In the genomic region with DNA sequence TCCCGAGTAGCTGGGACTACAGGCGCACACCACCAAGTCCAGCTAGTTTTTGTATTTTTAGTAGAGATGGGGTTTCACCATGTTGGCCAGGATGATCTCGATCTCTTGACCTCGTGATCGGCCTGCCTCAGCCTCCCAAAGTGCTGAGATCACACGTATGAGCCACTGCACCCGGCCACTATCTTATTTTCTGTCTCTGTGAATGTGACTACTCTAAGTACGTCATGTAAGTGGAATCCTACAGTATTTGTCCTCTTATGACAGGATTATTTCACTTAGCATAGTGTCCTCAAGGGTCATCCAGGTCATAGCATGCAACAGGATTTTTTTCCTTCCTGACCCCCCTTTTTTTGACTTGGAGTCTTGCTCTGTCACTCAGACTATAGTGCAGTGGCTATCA, we compare ENCODE assay signal across 24 cellular contexts.
"Had no signal": no experiment of that assay in that cellular context is flagged by ENCODE, and none has a peak within 500 bp of the region (broad histone marks: within the 10 kb centered on the region; RNA-seq: fewer than 3 reads in every experiment).

No MANE protein-coding gene starts in this region.

- ATAC-seq: activated CD8-positive, alpha-beta memory T cell treated with anti-CD3 and anti-CD28 coated beads, Interleukin-2, amount 10 ng/mL, durations not matched to agents 7 days and 5 days; Panc1; T-helper 17 cell had no signal

- H3K9me3 Mint-ChIP-seq: activated B cell treated with CpG ODN at 0.5 μM for 24 hours; activated CD4-positive, alpha-beta T cell treated with anti-CD3 and anti-CD28 coated beads, Interleukin-2, amount 10 ng/mL, durations not matched to agents 24 days and 14 days; activated naive CD4-positive, alpha-beta T cell treated with anti-CD3 and anti-CD28 coated beads for 36 hours; activated T-cell treated with anti-CD3 and anti-CD28 coated beads, Interleukin-2, amount 50 U/mL, for 24 hours had no signal

- H3K4me3 Mint-ChIP-seq: activated B cell treated with CpG ODN at 0.5 μM for 24 hours; activated CD4-positive, alpha-beta T cell treated with anti-CD3 and anti-CD28 coated beads, Interleukin-2, amount 10 ng/mL, durations not matched to agents 24 days and 14 days; activated CD8-positive, alpha-beta memory T cell treated with anti-CD3 and anti-CD28 coated beads, Interleukin-2, amount 10 ng/mL, durations not matched to agents 7 days and 5 days; activated naive CD4-positive, alpha-beta T cell treated with anti-CD3 and anti-CD28 coated beads for 36 hours; activated T-cell treated with anti-CD3 and anti-CD28 coated beads, Interleukin-2, amount 50 U/mL, for 24 hours; T-helper 17 cell had no signal

- H3K36me3 ChIP-seq: brain microvascular endothelial cell, cardiac muscle cell had no signal

- H3K27ac ChIP-seq: brain microvascular endothelial cell, cardiac muscle cell, KMS-11 had no signal

- DNase-seq: activated B cell treated with CpG ODN at 0.5 μM for 24 hours; activated CD4-positive, alpha-beta T cell treated with anti-CD3 and anti-CD28 coated beads for 1 hour; activated CD4-positive, alpha-beta T cell treated with anti-CD3 and anti-CD28 coated beads, Interleukin-2, amount 10 ng/mL, durations not matched to agents 24 days and 14 days; activated CD4-positive, alpha-beta T cell treated with anti-CD3 and anti-CD28 coated beads, Interleukin-2, amount 50 U/mL, for 48 hours; activated CD8-positive, alpha-beta memory T cell treated with anti-CD3 and anti-CD28 coated beads, Interleukin-2, amount 10 ng/mL, durations not matched to agents 7 days and 5 days; activated effector memory CD4-positive, alpha-beta T cell treated with anti-CD3 and anti-CD28 coated beads, Interleukin-2, amount 50 U/mL, for 16 hours; activated naive CD4-positive, alpha-beta T cell treated with anti-CD3 and anti-CD28 coated beads for 36 hours; activated T-cell treated with anti-CD3 and anti-CD28 coated beads, Interleukin-2, amount 50 U/mL, for 24 hours; brain microvascular endothelial cell; NCI-H1092; NCI-H1417; NCI-H1930; NCI-H2171; NCI-H2227 treated with DMSO at 0.1 percent for 48 hours; NCI-H510A; NCI-H526 treated with DMSO at 0.1 percent for 48 hours; NCI-H82; Right ventricle myocardium superior; RPMI8226; T-helper 17 cell; T-helper 9 cell had no signal

- H3K4me3 ChIP-seq: cardiac muscle cell had no signal

- H3K27ac Mint-ChIP-seq: activated B cell treated with CpG ODN at 0.5 μM for 24 hours; activated CD4-positive, alpha-beta T cell treated with anti-CD3 and anti-CD28 coated beads, Interleukin-2, amount 10 ng/mL, durations not matched to agents 24 days and 14 days; activated CD8-positive, alpha-beta memory T cell treated with anti-CD3 and anti-CD28 coated beads, Interleukin-2, amount 10 ng/mL, durations not matched to agents 7 days and 5 days; activated naive CD4-positive, alpha-beta T cell treated with anti-CD3 and anti-CD28 coated beads for 36 hours; activated T-cell treated with anti-CD3 and anti-CD28 coated beads, Interleukin-2, amount 50 U/mL, for 24 hours; T-helper 17 cell had no signal

- H3K27me3 Mint-ChIP-seq: activated B cell treated with CpG ODN at 0.5 μM for 24 hours; activated CD4-positive, alpha-beta T cell treated with anti-CD3 and anti-CD28 coated beads, Interleukin-2, amount 10 ng/mL, durations not matched to agents 24 days and 14 days; activated CD8-positive, alpha-beta memory T cell treated with anti-CD3 and anti-CD28 coated beads, Interleukin-2, amount 10 ng/mL, durations not matched to agents 7 days and 5 days; activated T-cell treated with anti-CD3 and anti-CD28 coated beads, Interleukin-2, amount 50 U/mL, for 24 hours; T-helper 17 cell had no signal

- H3K27me3 ChIP-seq: brain microvascular endothelial cell, cardiac muscle cell had no signal
